12 cellular contexts compared by ENCODE assay signal in the genomic region with DNA sequence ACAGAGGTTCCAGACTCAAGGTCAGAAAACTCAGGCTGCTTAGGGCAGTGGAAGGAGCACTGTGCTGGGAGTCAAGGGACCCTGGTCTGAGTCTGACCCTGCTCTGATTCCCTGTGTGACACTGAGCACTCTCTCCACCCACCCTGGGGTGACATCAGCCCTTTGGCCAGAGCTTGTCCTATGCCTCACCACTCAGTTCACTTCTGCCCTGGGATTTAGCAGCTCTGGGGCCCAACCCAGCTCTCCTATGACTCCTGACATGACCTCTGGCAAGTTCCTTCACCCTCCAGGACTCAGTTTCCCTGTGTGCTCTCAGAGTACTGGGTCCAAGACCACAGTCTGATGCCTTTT.
DNase-seq lines count a peak whose midpoint lies in the region; ATAC-seq and TF ChIP-seq lines count a peak whose summit lies in the region.
"Had no signal": no experiment of that assay in that cellular context is flagged by ENCODE, and none has a peak within 500 bp of the region (broad histone marks: within the 10 kb centered on the region; RNA-seq: fewer than 3 reads in every experiment).

No MANE protein-coding gene starts in this region.

- CTCF ChIA-PET in HEK293T (lab: Yijun Ruan, JAX), result interaction anchor here (0.5 to 2.9 kb wide), 14 partner anchors 10 to 866 kb away, joined by 3 to 23 read pairs (median 4); partner anchors contain the start of gene GALNT10

- POLR2A ChIA-PET in HEK293T (lab: Yijun Ruan, JAX), result no interaction called here

- DNase-seq in foreskin keratinocyte, result no peak
- DNase-seq in foreskin melanocyte, result no peak
- DNase-seq in HEK293T (ENCODE audit: extremely low spot score), result no peak
- no peak for DNase-seq in NCI-H2196 (lab: John Stamatoyannopoulos, UW; ENCODE audit: unreplicated experiment)
- DNase-seq: activated T-cell treated with anti-CD3 and anti-CD28 coated beads, Interleukin-2, amount 50 U/mL, for 1 hour had no signal

- H3K27ac ChIP-seq in C4-2B (no peak overlapping the region), foreskin keratinocyte (no peak overlapping the region)
- H3K27ac ChIP-seq: adrenal gland, Peyer's patch, tibial nerve had no signal

- ATAC-seq in GM19463 (IDR thresholded peaks at IDR 0.05; ENCODE audit: unreplicated experiment) (peak; percentile 23), HG03280 (IDR thresholded peaks at IDR 0.05; ENCODE audit: unreplicated experiment) (peak; percentile 16), foreskin keratinocyte (peak; percentile 28), GM21717 (IDR thresholded peaks at IDR 0.05; ENCODE audit: unreplicated experiment) (no peak)

- peaks cover 3% of the 10 kb centered on the region for H3K27me3 ChIP-seq in foreskin keratinocyte
- H3K27me3 ChIP-seq: Peyer's patch, tibial nerve had no signal

- TF ChIP-seq CTCF in C4-2B (conservative IDR thresholded peaks at IDR 0.05) (0 out of 2 replicates have a peak, but pooled peaks have one; percentile 41), foreskin keratinocyte (conservative IDR thresholded peaks at IDR 0.05) (no peak)

- H3K4me1 ChIP-seq in foreskin keratinocyte, result no peaks in the 10 kb centered on the region
- H3K4me1 ChIP-seq: adrenal gland, tibial nerve had no signal

TF ChIP-seq in HEK293T, 16 proteins besides CTCF, POLR2A, EP300 and RAD21:
- no peak for TF ChIP-seq SUZ12 (IDR thresholded peaks at IDR 0.05)
- TF ChIP-seq FOXM1 (IDR thresholded peaks at IDR 0.05; ENCODE audit: borderline replicate concordance), result no peak
- TF ChIP-seq LEF1 (IDR thresholded peaks at IDR 0.05; ENCODE audit: borderline replicate concordance), result no peak
- TF ChIP-seq FOXA1 (IDR thresholded peaks at IDR 0.05), result no peak
- no peak for TF ChIP-seq CTBP1 (IDR thresholded peaks at IDR 0.05; ENCODE audit: borderline replicate concordance)
